In the genomic region with DNA sequence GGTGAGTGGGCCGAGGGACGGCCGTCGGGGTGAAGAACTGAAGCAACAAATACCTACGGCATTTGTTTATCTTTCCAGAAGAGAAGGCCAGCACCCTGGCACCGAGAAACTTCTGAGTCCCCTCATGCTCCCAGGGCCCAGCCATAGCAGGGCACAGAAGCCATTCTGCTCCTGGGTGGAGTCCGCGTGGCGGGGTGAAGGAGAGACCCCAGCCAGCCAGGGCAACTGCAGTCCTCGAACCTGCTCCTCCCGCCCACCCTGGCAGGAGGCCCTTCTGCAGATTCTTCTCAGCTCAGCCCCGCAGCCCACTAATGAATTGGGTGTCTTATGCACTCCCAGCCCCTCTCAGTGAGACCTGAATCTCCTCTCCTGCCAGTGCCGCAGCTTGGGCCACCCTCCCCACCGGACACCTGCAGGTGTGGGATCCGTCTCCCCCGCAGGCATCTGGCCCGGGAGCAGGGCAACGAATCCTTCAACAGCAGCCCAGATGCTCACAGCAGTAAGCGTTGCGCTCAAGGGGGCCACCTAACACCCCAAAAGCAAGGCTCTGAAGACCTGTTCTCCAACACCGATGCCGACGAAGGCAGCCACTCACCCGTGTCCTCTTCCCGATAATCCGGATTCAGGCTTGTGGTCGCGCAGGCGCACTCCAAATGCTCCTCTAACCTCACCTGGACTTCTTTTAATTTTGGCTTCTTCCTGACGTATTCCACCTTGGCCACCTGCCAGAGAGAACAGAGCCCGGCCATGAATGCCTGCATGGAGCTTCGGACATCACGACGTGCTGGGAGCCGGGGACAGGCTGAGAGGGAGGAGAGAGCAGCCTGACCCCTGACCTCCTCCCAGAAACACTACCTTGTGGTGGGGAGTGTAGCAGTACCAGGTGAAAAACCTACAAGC, we compare ENCODE assay signal across 27 cellular contexts. TPM values are rescaled to one million over a fixed set of nuclear protein-coding genes. Genes with fewer than 3 reads are reported as not detected.
A peak's percentile ranks its signal among the peaks of the same experiment; 100 is the strongest.
DNase-seq lines count a peak whose midpoint lies in the region; ATAC-seq and TF ChIP-seq lines count a peak whose summit lies in the region.
"Had no signal": no experiment of that assay in that cellular context is flagged by ENCODE, and none has a peak within 500 bp of the region (broad histone marks: within the 10 kb centered on the region; RNA-seq: fewer than 3 reads in every experiment).

No MANE protein-coding gene starts in this region.

- no peaks in the 10 kb centered on the region for H3F3A ChIP-seq in neural progenitor cell (ENCODE audit: low read depth)

- peaks cover 0 to 27% of the 10 kb centered on the region in 2 donors for H3K4me1 ChIP-seq in right atrium auricular region
- H3K4me1 ChIP-seq in neural progenitor cell: no peaks in the 10 kb centered on the region
- peaks cover 7% of the 10 kb centered on the region for H3K4me1 ChIP-seq in upper lobe of right lung
- H3K4me1 ChIP-seq in stomach: peaks cover 25 to 52% (median 48%) of the 10 kb centered on the region in 4 donors
- H3K4me1 ChIP-seq: HAP-1 had no signal

- H3K9me3 ChIP-seq in right atrium auricular region (no peaks in the 10 kb centered on the region), neural progenitor cell (ENCODE audit: low read depth) (no peaks in the 10 kb centered on the region), upper lobe of right lung (no peaks in the 10 kb centered on the region), stomach (no peaks in the 10 kb centered on the region)
- H3K9me3 ChIP-seq: A549, HAP-1, transverse colon had no signal

- H3K27ac ChIP-seq in right atrium auricular region (no peak overlapping the region), neural progenitor cell (no peak overlapping the region), upper lobe of right lung (no peak overlapping the region), stomach (no peak overlapping the region)
- H3K27ac ChIP-seq: A549, transverse colon had no signal

- ATAC-seq in Right ventricle myocardium inferior (no peak), left ventricle myocardium superior (no peak), upper lobe of right lung (no peak)
- ATAC-seq: A549; CD8-positive, alpha-beta T cell; esophagus mucosa had no signal

- WGBS in stomach, 5 donors: 84 to 88% (median 84%) methylated on average over 33 to 35 of the region's 35 CpGs

- TF ChIP-seq POLR2A in stomach (IDR thresholded peaks at IDR 0.05): no peak

- peaks cover 61% of the 10 kb centered on the region for H3K36me3 ChIP-seq in right atrium auricular region
- H3K36me3 ChIP-seq in neural progenitor cell: no peaks in the 10 kb centered on the region
- H3K36me3 ChIP-seq in upper lobe of right lung: peaks cover 26% of the 10 kb centered on the region
- peaks cover 23 to 59% (median 54%) of the 10 kb centered on the region in 4 donors for H3K36me3 ChIP-seq in stomach
- H3K36me3 ChIP-seq: HAP-1 had no signal

- no peak overlapping the region for H3K9ac ChIP-seq in neural progenitor cell

- TF ChIP-seq CTCF in right atrium auricular region (IDR thresholded peaks at IDR 0.05): no peak
- TF ChIP-seq CTCF in neural progenitor cell (IDR thresholded peaks at IDR 0.05): no peak
- no peak for TF ChIP-seq CTCF in upper lobe of right lung (IDR thresholded peaks at IDR 0.05)
- no peak for TF ChIP-seq CTCF in stomach (IDR thresholded peaks at IDR 0.05)

- no peaks in the 10 kb centered on the region for H4K20me1 ChIP-seq in neural progenitor cell (ENCODE audit: low read depth)

- H3K27ac Mint-ChIP-seq in neural progenitor cell: peak overlapping the region; percentile 42
- H3K27ac Mint-ChIP-seq: activated naive CD4-positive, alpha-beta T cell treated with anti-CD3 and anti-CD28 coated beads, Interleukin-2, amount 50 U/mL, for 24 hours; activated T-helper 1 cell treated with anti-CD3 and anti-CD28 coated beads, Interleukin-12 subunit alpha, Interleukin-12 subunit beta, Interleukin-2, Interleukin-4 antibody, amounts not matched to agents 30 ng/mL and 10 ng/mL and 1 ng/mL, durations not matched to agents 14 hours and 24 hours and 36 hours; B cell; CD8-positive, alpha-beta T cell; endodermal cell; immature natural killer cell; stimulated activated naive CD8-positive, alpha-beta T cell treated with anti-CD3 and anti-CD28 coated beads, Interleukin-15, Interleukin-2, amounts not matched to agents 100 ng/mL and 50 ng/mL, for 24 hours had no signal

- H3K4me3 ChIP-seq in right atrium auricular region (no peak overlapping the region), neural progenitor cell (no peak overlapping the region), upper lobe of right lung (no peak overlapping the region), stomach (no peak overlapping the region)
- H3K4me3 ChIP-seq: A549, HAP-1, transverse colon had no signal

- H3K27me3 Mint-ChIP-seq in neural progenitor cell (ENCODE audit: insufficient read depth, low read depth): peaks cover 5% of the 10 kb centered on the region
- H3K27me3 Mint-ChIP-seq: activated naive CD4-positive, alpha-beta T cell treated with anti-CD3 and anti-CD28 coated beads, Interleukin-2, amount 50 U/mL, for 24 hours; B cell; stimulated activated naive CD8-positive, alpha-beta T cell treated with anti-CD3 and anti-CD28 coated beads, Interleukin-15, Interleukin-2, amounts not matched to agents 100 ng/mL and 50 ng/mL, for 24 hours had no signal

- no peak overlapping the region for H3K4me2 ChIP-seq in neural progenitor cell
- H3K4me2 ChIP-seq: A549 had no signal

- peak; percentile 57 for DNase-seq in Right ventricle myocardium inferior (ENCODE audit: missing footprints)
- no peak for DNase-seq in right atrium auricular region (ENCODE audit: low spot score)
- DNase-seq in left ventricle myocardium superior: peak; percentile 14
- DNase-seq in neural progenitor cell (ENCODE audit: low spot score): no peak
- DNase-seq in upper lobe of right lung: peak; percentile 64
- no peak for DNase-seq in stomach
- no peak for DNase-seq in glomerular visceral epithelial cell (ENCODE audit: extremely low spot score)
- no peak for DNase-seq in AG20443 (ENCODE audit: low spot score)
- DNase-seq: activated CD4-positive, alpha-beta T cell treated with anti-CD3 and anti-CD28 coated beads, Interleukin-2, amount 50 U/mL, for 4 hours; anterior cingulate cortex; DMS153; endodermal cell; foreskin fibroblast; hypothalamus; immature natural killer cell; NCI-H1105; NCI-H2029; NCI-H526 treated with DMSO at 0.1 percent for 48 hours; transverse colon had no signal

- H3K9me3 Mint-ChIP-seq in neural progenitor cell: no peaks in the 10 kb centered on the region
- H3K9me3 Mint-ChIP-seq: activated naive CD4-positive, alpha-beta T cell treated with anti-CD3 and anti-CD28 coated beads, Interleukin-2, amount 50 U/mL, for 24 hours; activated T-helper 1 cell treated with anti-CD3 and anti-CD28 coated beads, Interleukin-12 subunit alpha, Interleukin-12 subunit beta, Interleukin-2, Interleukin-4 antibody, amounts not matched to agents 30 ng/mL and 10 ng/mL and 1 ng/mL, durations not matched to agents 14 hours and 24 hours and 36 hours; CD8-positive, alpha-beta T cell; endodermal cell; immature natural killer cell; stimulated activated naive CD8-positive, alpha-beta T cell treated with anti-CD3 and anti-CD28 coated beads, Interleukin-15, Interleukin-2, amounts not matched to agents 100 ng/mL and 50 ng/mL, for 24 hours had no signal

- H3K36me3 Mint-ChIP-seq in neural progenitor cell: no peaks in the 10 kb centered on the region
- H3K36me3 Mint-ChIP-seq: CD8-positive, alpha-beta T cell; immature natural killer cell had no signal

- TF ChIP-seq EP300 in stomach (IDR thresholded peaks at IDR 0.05): no peak

- H2AFZ ChIP-seq in neural progenitor cell (replicated peaks): no peak overlapping the region

- H3K27me3 ChIP-seq in right atrium auricular region: no peaks in the 10 kb centered on the region
- H3K27me3 ChIP-seq in neural progenitor cell: no peaks in the 10 kb centered on the region
- H3K27me3 ChIP-seq in upper lobe of right lung: no peaks in the 10 kb centered on the region
- H3K27me3 ChIP-seq in stomach: no peaks in the 10 kb centered on the region
- H3K27me3 ChIP-seq: transverse colon had no signal

- peaks cover 23% of the 10 kb centered on the region for H3K4me1 Mint-ChIP-seq in neural progenitor cell
- H3K4me1 Mint-ChIP-seq: B cell, immature natural killer cell had no signal

- no peaks in the 10 kb centered on the region for H3K79me2 ChIP-seq in neural progenitor cell (ENCODE audit: low read depth)

- H3K4me3 Mint-ChIP-seq in neural progenitor cell: no peak overlapping the region
- H3K4me3 Mint-ChIP-seq: activated naive CD4-positive, alpha-beta T cell treated with anti-CD3 and anti-CD28 coated beads, Interleukin-2, amount 50 U/mL, for 24 hours; activated T-helper 1 cell treated with anti-CD3 and anti-CD28 coated beads, Interleukin-12 subunit alpha, Interleukin-12 subunit beta, Interleukin-2, Interleukin-4 antibody, amounts not matched to agents 30 ng/mL and 10 ng/mL and 1 ng/mL, durations not matched to agents 14 hours and 24 hours and 36 hours; B cell; CD8-positive, alpha-beta T cell; endodermal cell; immature natural killer cell; stimulated activated naive CD8-positive, alpha-beta T cell treated with anti-CD3 and anti-CD28 coated beads, Interleukin-15, Interleukin-2, amounts not matched to agents 100 ng/mL and 50 ng/mL, for 24 hours had no signal

- intact Hi-C loops in Right ventricle myocardium inferior (cut with DNase I) (no loop called here), left ventricle myocardium superior (cut with micrococcal nuclease) (no loop called here), upper lobe of right lung (cut with DNase I) (no loop called here), stomach (cut with DNase I; ENCODE audit: low total_unique reads) (no loop called here)

RNA-seq across cellular contexts. Expression of gene PDGFA, which starts 18.9 kb away (rescaled TPM):
- total RNA-seq in Right ventricle myocardium inferior (37.2 TPM), right atrium auricular region (10 to 100 TPM; 31.8 to 34.2 TPM), left ventricle myocardium superior (32.7 TPM), neural progenitor cell (ENCODE audit: low replicate concordance) (9.8 and 13.7 TPM in 2 replicates), upper lobe of right lung (57.1 TPM), stomach (10 to 100 TPM; 11.1 to 93.0 (median 55.9) TPM)
- 10 to 100 TPM; 15.0 to 36.0 (median 25.3) TPM for polyA plus RNA-seq in stomach

Comparison
In these comparisons a context has a peak if more than half of its experiments do, and no peak if none do; other contexts are left out.
1. DNase-seq: peak in Right ventricle myocardium inferior (single experiment), left ventricle myocardium superior (single experiment) and upper lobe of right lung (single experiment); none in right atrium auricular region (single experiment), neural progenitor cell (single experiment), stomach (single experiment), glomerular visceral epithelial cell (single experiment) and AG20443 (single experiment).